25 cellular contexts compared by ENCODE assay signal in genomic region chr10:69969961-69970360, GRCh38.
"Had no signal": no experiment of that assay in that cellular context is flagged by ENCODE, and none has a peak within 500 bp of the region (broad histone marks: within the 10 kb centered on the region; RNA-seq: fewer than 3 reads in every experiment).

No MANE protein-coding gene starts in this region.

- H3K27ac ChIP-seq: brain microvascular endothelial cell, epithelial cell of prostate had no signal

- H3K27ac Mint-ChIP-seq: activated CD4-positive, alpha-beta memory T cell treated with anti-CD3 and anti-CD28 coated beads for 36 hours; activated CD8-positive, alpha-beta T cell treated with anti-CD3 and anti-CD28 coated beads, Interleukin-2, amount 10 ng/mL, durations not matched to agents 7 days and 5 days; activated naive CD4-positive, alpha-beta T cell treated with anti-CD3 and anti-CD28 coated beads, Interleukin-2, amount 10 ng/mL, durations not matched to agents 7 days and 5 days; activated naive CD4-positive, alpha-beta T cell treated with anti-CD3 and anti-CD28 coated beads, Interleukin-2, amount 50 U/mL, for 72 hours; activated naive CD8-positive, alpha-beta T cell treated with anti-CD3 and anti-CD28 coated beads, Interleukin-2, amount 10 ng/mL, durations not matched to agents 7 days and 5 days; activated T-cell treated with anti-CD3 and anti-CD28 coated beads, Interleukin-2, amount 50 U/mL, for 24 hours; activated T-cell treated with anti-CD3 and anti-CD28 coated beads, Interleukin-2, amount 50 U/mL, for 72 hours; effector memory CD8-positive, alpha-beta T cell; T-cell; T-helper 1 cell treated with Interleukin-12 subunit alpha and Interleukin-12 subunit beta and Interleukin-4 antibody, amounts not matched to agents 30 μg/mL and 1 μg/mL, for 36 hours; WTC11 had no signal

- H3K36me3 Mint-ChIP-seq: activated CD4-positive, alpha-beta memory T cell treated with anti-CD3 and anti-CD28 coated beads for 36 hours; activated naive CD4-positive, alpha-beta T cell treated with anti-CD3 and anti-CD28 coated beads, Interleukin-2, amount 10 ng/mL, durations not matched to agents 7 days and 5 days; activated naive CD4-positive, alpha-beta T cell treated with anti-CD3 and anti-CD28 coated beads, Interleukin-2, amount 50 U/mL, for 72 hours; activated naive CD8-positive, alpha-beta T cell treated with anti-CD3 and anti-CD28 coated beads, Interleukin-2, amount 10 ng/mL, durations not matched to agents 7 days and 5 days; T-cell; WTC11 had no signal

- H3K36me3 ChIP-seq: brain microvascular endothelial cell had no signal

- H3K27me3 ChIP-seq: brain microvascular endothelial cell had no signal

- DNase-seq: activated CD4-positive, alpha-beta memory T cell treated with anti-CD3 and anti-CD28 coated beads for 36 hours; activated CD4-positive, alpha-beta T cell treated with anti-CD3 and anti-CD28 coated beads for 1 hour; activated CD4-positive, alpha-beta T cell treated with anti-CD3 and anti-CD28 coated beads for 48 hours; activated CD8-positive, alpha-beta memory T cell treated with anti-CD3 and anti-CD28 coated beads, Interleukin-2, amount 50 U/mL, for 48 hours; activated CD8-positive, alpha-beta T cell treated with anti-CD3 and anti-CD28 coated beads, Interleukin-2, amount 10 ng/mL, durations not matched to agents 7 days and 5 days; activated gamma-delta T cell; activated naive CD4-positive, alpha-beta T cell; activated naive CD4-positive, alpha-beta T cell treated with anti-CD3 and anti-CD28 coated beads, Interleukin-2, amount 10 ng/mL, durations not matched to agents 7 days and 5 days; activated naive CD8-positive, alpha-beta T cell treated with anti-CD3 and anti-CD28 coated beads, Interleukin-2, amount 10 ng/mL, durations not matched to agents 7 days and 5 days; activated T-cell treated with anti-CD3 and anti-CD28 coated beads for 4 hours; activated T-cell treated with anti-CD3 and anti-CD28 coated beads, Interleukin-2, amount 50 U/mL, for 24 hours; activated T-cell treated with anti-CD3 and anti-CD28 coated beads, Interleukin-2, amount 50 U/mL, for 72 hours; brain microvascular endothelial cell; cortex of kidney; dermis blood vessel endothelial cell; effector CD4-positive, alpha-beta T cell; effector memory CD8-positive, alpha-beta T cell; foreskin fibroblast; SW 1271; T-cell had no signal

- ATAC-seq: activated CD8-positive, alpha-beta T cell treated with anti-CD3 and anti-CD28 coated beads, Interleukin-2, amount 10 ng/mL, durations not matched to agents 7 days and 5 days; activated naive CD4-positive, alpha-beta T cell treated with anti-CD3 and anti-CD28 coated beads, Interleukin-2, amount 50 U/mL, for 72 hours; activated T-cell treated with anti-CD3 and anti-CD28 coated beads, Interleukin-2, amount 50 U/mL, for 72 hours; effector memory CD8-positive, alpha-beta T cell; T-cell; WTC11 had no signal

- H3K4me1 Mint-ChIP-seq: activated naive CD4-positive, alpha-beta T cell treated with anti-CD3 and anti-CD28 coated beads, Interleukin-2, amount 10 ng/mL, durations not matched to agents 7 days and 5 days; activated naive CD8-positive, alpha-beta T cell treated with anti-CD3 and anti-CD28 coated beads, Interleukin-2, amount 10 ng/mL, durations not matched to agents 7 days and 5 days; central memory CD8-positive, alpha-beta T cell; T-cell had no signal

- H3K4me3 Mint-ChIP-seq: activated CD4-positive, alpha-beta memory T cell treated with anti-CD3 and anti-CD28 coated beads for 36 hours; activated CD8-positive, alpha-beta T cell treated with anti-CD3 and anti-CD28 coated beads, Interleukin-2, amount 10 ng/mL, durations not matched to agents 7 days and 5 days; activated naive CD4-positive, alpha-beta T cell treated with anti-CD3 and anti-CD28 coated beads, Interleukin-2, amount 10 ng/mL, durations not matched to agents 7 days and 5 days; activated naive CD8-positive, alpha-beta T cell treated with anti-CD3 and anti-CD28 coated beads, Interleukin-2, amount 10 ng/mL, durations not matched to agents 7 days and 5 days; activated T-cell treated with anti-CD3 and anti-CD28 coated beads, Interleukin-2, amount 50 U/mL, for 24 hours; activated T-cell treated with anti-CD3 and anti-CD28 coated beads, Interleukin-2, amount 50 U/mL, for 72 hours; central memory CD8-positive, alpha-beta T cell; effector memory CD8-positive, alpha-beta T cell; T-cell; T-helper 1 cell treated with Interleukin-12 subunit alpha and Interleukin-12 subunit beta and Interleukin-4 antibody, amounts not matched to agents 30 μg/mL and 1 μg/mL, for 36 hours; WTC11 had no signal

- H3K9me3 Mint-ChIP-seq: activated CD4-positive, alpha-beta memory T cell treated with anti-CD3 and anti-CD28 coated beads for 36 hours; activated naive CD4-positive, alpha-beta T cell treated with anti-CD3 and anti-CD28 coated beads, Interleukin-2, amount 10 ng/mL, durations not matched to agents 7 days and 5 days; activated naive CD4-positive, alpha-beta T cell treated with anti-CD3 and anti-CD28 coated beads, Interleukin-2, amount 50 U/mL, for 72 hours; activated naive CD8-positive, alpha-beta T cell treated with anti-CD3 and anti-CD28 coated beads, Interleukin-2, amount 10 ng/mL, durations not matched to agents 7 days and 5 days; activated T-cell treated with anti-CD3 and anti-CD28 coated beads, Interleukin-2, amount 50 U/mL, for 24 hours; activated T-cell treated with anti-CD3 and anti-CD28 coated beads, Interleukin-2, amount 50 U/mL, for 72 hours; central memory CD8-positive, alpha-beta T cell; effector memory CD8-positive, alpha-beta T cell; T-cell; T-helper 1 cell treated with Interleukin-12 subunit alpha and Interleukin-12 subunit beta and Interleukin-4 antibody, amounts not matched to agents 30 μg/mL and 1 μg/mL, for 36 hours; WTC11 had no signal
